14 cellular contexts compared by ENCODE assay signal in the genomic region with DNA sequence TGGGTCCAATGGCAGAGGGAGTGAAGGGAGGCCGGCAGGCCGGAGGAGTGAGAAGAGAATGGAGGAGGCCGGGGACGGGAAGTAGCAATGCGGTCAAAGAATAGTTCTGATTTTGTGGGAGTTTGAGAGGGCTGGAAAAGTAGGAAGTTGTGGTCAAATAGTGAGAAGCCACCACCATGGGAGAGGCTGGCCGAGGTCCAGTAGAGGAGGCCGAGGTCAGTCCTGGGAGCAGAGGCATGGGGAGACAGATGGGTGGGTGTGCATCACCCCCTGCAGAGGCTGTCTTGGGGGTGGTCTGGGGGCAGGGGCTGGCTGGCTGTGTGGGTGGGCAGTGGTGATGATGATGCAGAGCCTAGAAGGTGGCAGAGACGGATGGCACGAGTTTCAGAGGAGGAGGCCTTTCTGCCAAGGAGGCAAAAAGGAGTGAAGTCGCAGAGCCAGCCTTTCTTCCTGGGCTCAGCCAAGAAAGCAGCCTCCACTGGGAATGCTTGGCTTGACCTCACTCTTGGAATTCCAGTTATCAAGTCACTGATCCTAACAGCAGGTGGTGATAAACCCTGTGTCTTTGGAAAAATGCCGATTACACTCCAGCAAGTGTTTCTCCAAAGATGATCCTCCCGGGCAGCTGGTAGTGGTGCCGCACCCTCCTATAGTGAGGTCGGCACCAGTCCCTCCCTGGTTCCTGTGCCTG. TPM values are rescaled to one million over a fixed set of nuclear protein-coding genes. Genes with fewer than 3 reads are reported as not detected.
DNase-seq lines count a peak whose midpoint lies in the region; ATAC-seq and TF ChIP-seq lines count a peak whose summit lies in the region.
"Had no signal": no experiment of that assay in that cellular context is flagged by ENCODE, and none has a peak within 500 bp of the region (broad histone marks: within the 10 kb centered on the region; RNA-seq: fewer than 3 reads in every experiment).

No MANE protein-coding gene starts in this region.

- H3K4me1 Mint-ChIP-seq in stimulated activated naive B cell treated with anti-CD40 and anti-IgM and Interleukin-4, amounts not matched to agents 10 μg/mL and 1 μg/mL and 100 μg/mL, for 72 hours, result peaks cover 10 to 25% of the 10 kb centered on the region in 2 donors
- H3K4me1 Mint-ChIP-seq: activated naive CD8-positive, alpha-beta T cell treated with anti-CD3 and anti-CD28 coated beads, Interleukin-2, amount 10 ng/mL, durations not matched to agents 7 days and 5 days had no signal

- no peak overlapping the region for H3K27ac Mint-ChIP-seq in stimulated activated naive B cell treated with anti-CD40 and anti-IgM and Interleukin-4, amounts not matched to agents 10 μg/mL and 1 μg/mL and 100 μg/mL, for 72 hours
- H3K27ac Mint-ChIP-seq: activated naive CD8-positive, alpha-beta T cell treated with anti-CD3 and anti-CD28 coated beads, Interleukin-2, amount 10 ng/mL, durations not matched to agents 7 days and 5 days; activated T-helper 2 cell treated with anti-CD3 and anti-CD28 coated beads, Interferon-gamma antibody, Interleukin-2, Interleukin-4, amounts not matched to agents 10 μg/mL and 5 μg/mL and 100 μg/mL, durations not matched to agents 14 hours and 24 hours and 36 hours had no signal

- no peaks in the 10 kb centered on the region for H3K36me3 ChIP-seq in gastroesophageal sphincter
- H3K36me3 ChIP-seq: suprapubic skin had no signal

- ATAC-seq in gastroesophageal sphincter, result peak; percentile 26
- peak; percentile 68 for ATAC-seq in sciatic nerve
- ATAC-seq in stimulated activated naive B cell treated with anti-CD40 and anti-IgM and Interleukin-4, amounts not matched to agents 10 μg/mL and 1 μg/mL and 100 μg/mL, for 72 hours (replicated peaks), result no peak

- H3K4me1 ChIP-seq in gastroesophageal sphincter, result peaks cover 0 to 11% (median 0%) of the 10 kb centered on the region in 3 donors
- H3K4me1 ChIP-seq: suprapubic skin had no signal

- TF ChIP-seq EP300 in gastroesophageal sphincter (IDR thresholded peaks at IDR 0.05), result no peak

- intact Hi-C loops in sciatic nerve (cut with DNase I), result no loop called here

- peaks cover 0 to 7% of the 10 kb centered on the region in 2 donors for H3K27me3 Mint-ChIP-seq in stimulated activated naive B cell treated with anti-CD40 and anti-IgM and Interleukin-4, amounts not matched to agents 10 μg/mL and 1 μg/mL and 100 μg/mL, for 72 hours

- no peaks in the 10 kb centered on the region for H3K36me3 Mint-ChIP-seq in stimulated activated naive B cell treated with anti-CD40 and anti-IgM and Interleukin-4, amounts not matched to agents 10 μg/mL and 1 μg/mL and 100 μg/mL, for 72 hours
- H3K36me3 Mint-ChIP-seq: activated naive CD8-positive, alpha-beta T cell treated with anti-CD3 and anti-CD28 coated beads, Interleukin-2, amount 10 ng/mL, durations not matched to agents 7 days and 5 days had no signal

- H3K4me3 ChIP-seq in gastroesophageal sphincter, result no peak overlapping the region
- H3K4me3 ChIP-seq: suprapubic skin had no signal

- H3K9me3 Mint-ChIP-seq in stimulated activated naive B cell treated with anti-CD40 and anti-IgM and Interleukin-4, amounts not matched to agents 10 μg/mL and 1 μg/mL and 100 μg/mL, for 72 hours, result no peaks in the 10 kb centered on the region
- H3K9me3 Mint-ChIP-seq: activated naive CD8-positive, alpha-beta T cell treated with anti-CD3 and anti-CD28 coated beads, Interleukin-2, amount 10 ng/mL, durations not matched to agents 7 days and 5 days; activated T-helper 2 cell treated with anti-CD3 and anti-CD28 coated beads, Interferon-gamma antibody, Interleukin-2, Interleukin-4, amounts not matched to agents 10 μg/mL and 5 μg/mL and 100 μg/mL, durations not matched to agents 14 hours and 24 hours and 36 hours had no signal

- peak; percentile 31 for DNase-seq in EH (ENCODE audit: low read depth)
- DNase-seq in OCI-M1 (lab: John Stamatoyannopoulos, UW), result peak; percentile 2
- DNase-seq in sciatic nerve (ENCODE audit: low spot score), result no peak
- DNase-seq in Ammon's horn (ENCODE audit: low spot score), result no peak
- no peak for DNase-seq in retina
- DNase-seq in stimulated activated naive B cell treated with anti-CD40 and anti-IgM and Interleukin-4, amounts not matched to agents 10 μg/mL and 1 μg/mL and 100 μg/mL, for 72 hours, result no peak
- DNase-seq: activated CD4-positive, alpha-beta T cell treated with anti-CD3 and anti-CD28 coated beads for 4 hours; activated naive CD8-positive, alpha-beta T cell treated with anti-CD3 and anti-CD28 coated beads, Interleukin-2, amount 10 ng/mL, durations not matched to agents 7 days and 5 days; NCI-H1105 treated with DMSO at 0.1 percent for 48 hours; NCI-H510A treated with DMSO at 0.1 percent for 48 hours had no signal

- H3K27me3 ChIP-seq in gastroesophageal sphincter, result no peaks in the 10 kb centered on the region
- H3K27me3 ChIP-seq: suprapubic skin had no signal

- 84 to 95% methylated on average over 9 to 10 of the region's 14 CpGs for WGBS in gastroesophageal sphincter (ENCODE audit: low coverage in 1 of 2), 2 donors

- H3K4me3 Mint-ChIP-seq in stimulated activated naive B cell treated with anti-CD40 and anti-IgM and Interleukin-4, amounts not matched to agents 10 μg/mL and 1 μg/mL and 100 μg/mL, for 72 hours, result no peak overlapping the region
- H3K4me3 Mint-ChIP-seq: activated naive CD8-positive, alpha-beta T cell treated with anti-CD3 and anti-CD28 coated beads, Interleukin-2, amount 10 ng/mL, durations not matched to agents 7 days and 5 days had no signal

- H3K27ac ChIP-seq in gastroesophageal sphincter, result no peak overlapping the region
- H3K27ac ChIP-seq: suprapubic skin had no signal

- no peak for TF ChIP-seq CTCF in gastroesophageal sphincter (IDR thresholded peaks at IDR 0.05)

- no peaks in the 10 kb centered on the region for H3K9me3 ChIP-seq in gastroesophageal sphincter
- H3K9me3 ChIP-seq: suprapubic skin had no signal

- TF ChIP-seq POLR2A in gastroesophageal sphincter (IDR thresholded peaks at IDR 0.05), result no peak

RNA-seq across cellular contexts. Expression of a gene that starts 57.3 kb away (rescaled TPM):
- total RNA-seq in gastroesophageal sphincter (10 to 100 TPM in 2 of 4 donors, 1 to 10 TPM in 2; 6.7 to 11.6 (median 9.4) TPM), sciatic nerve (16.6 TPM)
- total RNA-seq: activated naive CD8-positive, alpha-beta T cell treated with anti-CD3 and anti-CD28 coated beads, Interleukin-2, amount 10 ng/mL, durations not matched to agents 7 days and 5 days; activated T-helper 2 cell treated with anti-CD3 and anti-CD28 coated beads, Interferon-gamma antibody, Interleukin-2, Interleukin-4, amounts not matched to agents 10 μg/mL and 5 μg/mL and 100 μg/mL, durations not matched to agents 14 hours and 24 hours and 36 hours; HT-29 had no signal

Comparison
In these comparisons a context has a peak if more than half of its experiments do, and no peak if none do; other contexts are left out.
1. DNase-seq: peak in EH (single experiment) and OCI-M1 (single experiment); none in sciatic nerve (single experiment), Ammon's horn (single experiment), retina (single experiment) and stimulated activated naive B cell treated with anti-CD40 and anti-IgM and Interleukin-4, amounts not matched to agents 10 μg/mL and 1 μg/mL and 100 μg/mL, for 72 hours (single experiment).
2. ATAC-seq: peak in gastroesophageal sphincter (single experiment) and sciatic nerve (single experiment); none in stimulated activated naive B cell treated with anti-CD40 and anti-IgM and Interleukin-4, amounts not matched to agents 10 μg/mL and 1 μg/mL and 100 μg/mL, for 72 hours (0 of 2).